In genomic region chr3:57910988-57911387, GRCh38 we compare ENCODE assay signal across 8 cellular contexts.
DNase-seq lines count a peak whose midpoint lies in the region; ATAC-seq and TF ChIP-seq lines count a peak whose summit lies in the region.

No MANE protein-coding gene starts in this region.

- no peak overlapping the region for H3K4me3 Mint-ChIP-seq in CD8-positive, alpha-beta memory T cell

- H3K27ac Mint-ChIP-seq in CD8-positive, alpha-beta memory T cell: no peak overlapping the region

- no peaks in the 10 kb centered on the region for H3K36me3 ChIP-seq in CD8-positive, alpha-beta memory T cell (ENCODE audit: insufficient read depth, low read length)
- H3K36me3 ChIP-seq in gastrocnemius medialis: peaks cover 0 to 54% of the 10 kb centered on the region in 2 donors

- no peak overlapping the region for H3K4me3 ChIP-seq in CD8-positive, alpha-beta memory T cell (ENCODE audit: low read length)
- H3K4me3 ChIP-seq in gastrocnemius medialis: no peak overlapping the region

- no peaks in the 10 kb centered on the region for H3K27me3 ChIP-seq in CD8-positive, alpha-beta memory T cell (ENCODE audit: insufficient read depth, low read length, poor library complexity, severe bottlenecking)
- H3K27me3 ChIP-seq in gastrocnemius medialis: no peaks in the 10 kb centered on the region

- H3K27ac ChIP-seq in CD8-positive, alpha-beta memory T cell (ENCODE audit: low read depth, low read length): no peak overlapping the region
- peak overlapping the region in 2 of 4 donors; percentile 35 to 37 for H3K27ac ChIP-seq in gastrocnemius medialis

- no peaks in the 10 kb centered on the region for H3K9me3 Mint-ChIP-seq in CD8-positive, alpha-beta memory T cell

- no peaks in the 10 kb centered on the region for H3K9me3 ChIP-seq in CD8-positive, alpha-beta memory T cell (ENCODE audit: low read length)
- no peaks in the 10 kb centered on the region for H3K9me3 ChIP-seq in gastrocnemius medialis

- ATAC-seq in left lobe of liver (peak; percentile 60), gastrocnemius medialis (no peak), HG03354 (IDR thresholded peaks at IDR 0.05; ENCODE audit: poor library complexity, severe bottlenecking, unreplicated experiment) (no peak), GM18909 (IDR thresholded peaks at IDR 0.05; ENCODE audit: poor library complexity, unreplicated experiment) (no peak)

- CTCF ChIA-PET in CD8-positive, alpha-beta memory T cell (lab: Charles Lee): interaction anchor here (1.1 to 1.6 kb wide), 2 partner anchors 21 to 515 kb away, joined by 3 read pairs; no protein-coding TSS in a partner anchor

- peak in 3 of 5 donors; percentile 1 to 7 (median 5) for DNase-seq in CD8-positive, alpha-beta memory T cell
- peak; percentile 14 for DNase-seq in HS-27A (ENCODE audit: low read depth)
- DNase-seq in activated CD4-positive, alpha-beta T cell treated with anti-CD3 and anti-CD28 coated beads, Interleukin-2, amount 50 U/mL, for 48 hours: peak; percentile 8 to 11
- DNase-seq in left lobe of liver (ENCODE audit: low spot score): no peak
- no peak for DNase-seq in gastrocnemius medialis
- no peak for DNase-seq in G401 (ENCODE audit: low spot score)

- TF ChIP-seq POLR2A in gastrocnemius medialis (IDR thresholded peaks at IDR 0.05): no peak

- in situ Hi-C loops in gastrocnemius medialis (cut with MboI; ENCODE audit: low sequenced_read_pairs in 4 of 4) (no loop called here), G401 (cut with HindIII; ENCODE audit: low sequenced_read_pairs) (no loop called here)

- POLR2A ChIA-PET in CD8-positive, alpha-beta memory T cell (lab: Charles Lee): no interaction called here

- H3K4me1 ChIP-seq in CD8-positive, alpha-beta memory T cell (ENCODE audit: insufficient read depth, low read length): no peaks in the 10 kb centered on the region
- H3K4me1 ChIP-seq in gastrocnemius medialis: no peaks in the 10 kb centered on the region

- H3K36me3 Mint-ChIP-seq in CD8-positive, alpha-beta memory T cell: peaks cover 5 to 66% (median 22%) of the 10 kb centered on the region in 3 donors

- peak in 1 of 5 experiments; percentile 29 for TF ChIP-seq CTCF in gastrocnemius medialis (IDR thresholded peaks at IDR 0.05 in 4 of 5, conservative IDR thresholded peaks at IDR 0.05 in 1 of 5)

- no peaks in the 10 kb centered on the region for H3K27me3 Mint-ChIP-seq in CD8-positive, alpha-beta memory T cell

- H3K4me1 Mint-ChIP-seq in CD8-positive, alpha-beta memory T cell: no peaks in the 10 kb centered on the region

- intact Hi-C loops in gastrocnemius medialis (cut with DNase I; ENCODE audit: low total_unique reads): no loop called here

Comparison
In these comparisons a context has a peak if more than half of its experiments do, and no peak if none do; other contexts are left out.
1. DNase-seq: peak in CD8-positive, alpha-beta memory T cell (3 of 5), HS-27A (single experiment) and activated CD4-positive, alpha-beta T cell treated with anti-CD3 and anti-CD28 coated beads, Interleukin-2, amount 50 U/mL, for 48 hours (2 of 2); none in left lobe of liver (single experiment), gastrocnemius medialis (0 of 2) and G401 (single experiment).